ENCODE assay signal across 8 cellular contexts in genomic region chr5:91419571-91420537, GRCh38. TPM values are rescaled to one million over a fixed set of nuclear protein-coding genes. Genes with fewer than 3 reads are reported as not detected.
DNase-seq lines count a peak whose midpoint lies in the region; ATAC-seq and TF ChIP-seq lines count a peak whose summit lies in the region.

No MANE protein-coding gene starts in this region.

- DNase-seq in DMS 273 (lab: John Stamatoyannopoulos, UW; ENCODE audit: unreplicated experiment) (peak; percentile 82), HAP-1 (ENCODE audit: low spot score in 2 of 2) (peak; percentile 70 to 79), NCI-H226 (peak; percentile 20), activated B cell treated with CpG ODN at 0.5 μM for 24 hours (peak; percentile 21), right lobe of liver (peak in 2 of 3 donors; percentile 50 to 73)
- DNase-seq in central memory CD8-positive, alpha-beta T cell (ENCODE audit: low spot score in 2 of 2): peak; percentile 57 to 64
- DNase-seq in stimulated activated CD4-positive, alpha-beta T cell treated with anti-CD3 and anti-CD28 coated beads, TNF-alpha, amount 100 ng/mL, for 48 hours (ENCODE audit: low read depth in 3 of 3): peak; percentile 40 to 59 (median 45)

- no peaks in the 10 kb centered on the region for H3K9me3 Mint-ChIP-seq in activated B cell treated with CpG ODN at 0.5 μM for 24 hours
- no peaks in the 10 kb centered on the region for H3K9me3 Mint-ChIP-seq in central memory CD8-positive, alpha-beta T cell

- H3K36me3 ChIP-seq in HAP-1 (replicated peaks) (no peaks in the 10 kb centered on the region), right lobe of liver (no peaks in the 10 kb centered on the region)

- no peaks in the 10 kb centered on the region for H3K27me3 ChIP-seq in HAP-1 (ENCODE audit: low read depth)
- H3K27me3 ChIP-seq in right lobe of liver: no peaks in the 10 kb centered on the region

- intact Hi-C loops in activated B cell treated with CpG ODN at 0.5 μM for 24 hours (cut with micrococcal nuclease): loop anchor here (1.0 to 5.0 kb wide), 6 partner anchors 35 to 618 kb away; no protein-coding TSS in a partner anchor
- intact Hi-C loops in right lobe of liver (cut with DNase I): no loop called here

- POLR2A ChIA-PET in activated B cell treated with CpG ODN at 0.5 μM for 24 hours (lab: Charles Lee): interaction anchor here (1.1 kb wide), 1 partner anchor 37 kb away, joined by 3 read pairs; no protein-coding TSS in a partner anchor

- CTCF ChIA-PET in activated B cell treated with CpG ODN at 0.5 μM for 24 hours (lab: Charles Lee): interaction anchor here (0.7 to 8.4 kb wide), 27 partner anchors 9 to 980 kb away, joined by 3 to 179 read pairs (median 4); partner anchors contain the start of gene ARRDC3

- 39% methylated on average over 7 of the region's 9 CpGs for WGBS in right lobe of liver (ENCODE audit: insufficient coverage, low coverage, low lambda C conversion rate, missing lambda C conversion rate)

- TF ChIP-seq CTCF in activated B cell treated with CpG ODN at 0.5 μM for 24 hours (IDR thresholded peaks at IDR 0.05) (peak; percentile 38), right lobe of liver (IDR thresholded peaks at IDR 0.05) (peak; percentile 77 to 86 (median 82))

- H3K4me1 Mint-ChIP-seq in activated B cell treated with CpG ODN at 0.5 μM for 24 hours: no peaks in the 10 kb centered on the region
- peaks cover 17% of the 10 kb centered on the region for H3K4me1 Mint-ChIP-seq in central memory CD8-positive, alpha-beta T cell

- H3K27me3 Mint-ChIP-seq in activated B cell treated with CpG ODN at 0.5 μM for 24 hours: no peaks in the 10 kb centered on the region
- H3K27me3 Mint-ChIP-seq in central memory CD8-positive, alpha-beta T cell: no peaks in the 10 kb centered on the region

- ATAC-seq in activated B cell treated with CpG ODN at 0.5 μM for 24 hours (ENCODE audit: low read depth): no peak
- ATAC-seq in central memory CD8-positive, alpha-beta T cell (replicated peaks; ENCODE audit: extremely low read depth, poor library complexity, severe bottlenecking): no peak
- peak; percentile 75 to 91 (median 88) for ATAC-seq in right lobe of liver
- ATAC-seq in HG03521 (IDR thresholded peaks at IDR 0.05; ENCODE audit: unreplicated experiment): no peak

- H3K27ac ChIP-seq in right lobe of liver: no peak overlapping the region

- H3K4me3 Mint-ChIP-seq in activated B cell treated with CpG ODN at 0.5 μM for 24 hours: no peak overlapping the region
- H3K4me3 Mint-ChIP-seq in central memory CD8-positive, alpha-beta T cell: no peak overlapping the region

- H3K9me3 ChIP-seq in HAP-1 (no peaks in the 10 kb centered on the region), right lobe of liver (no peaks in the 10 kb centered on the region)

- no peaks in the 10 kb centered on the region for H3K36me3 Mint-ChIP-seq in activated B cell treated with CpG ODN at 0.5 μM for 24 hours (ENCODE audit: low read depth)
- no peaks in the 10 kb centered on the region for H3K36me3 Mint-ChIP-seq in central memory CD8-positive, alpha-beta T cell (ENCODE audit: insufficient read depth)

- H3K27ac Mint-ChIP-seq in activated B cell treated with CpG ODN at 0.5 μM for 24 hours: no peak overlapping the region
- H3K27ac Mint-ChIP-seq in central memory CD8-positive, alpha-beta T cell (ENCODE audit: low read depth): no peak overlapping the region

- H3K4me3 ChIP-seq in HAP-1 (no peak overlapping the region), right lobe of liver (peak overlapping the region in 1 of 3 donors; percentile 18)

- H3K4me1 ChIP-seq in HAP-1 (peaks cover 19% of the 10 kb centered on the region), right lobe of liver (peaks cover 0 to 4% (median 0%) of the 10 kb centered on the region in 4 donors)

- TF ChIP-seq POLR2A in right lobe of liver (IDR thresholded peaks at IDR 0.05): no peak

- in situ Hi-C loops in HAP-1 (cut with MboI; ENCODE audit: low sequenced_read_pairs): no loop called here

RNA-seq across cellular contexts. Expression of gene ARRDC3, which starts 36.7 kb away (rescaled TPM):
- total RNA-seq in activated B cell treated with CpG ODN at 0.5 μM for 24 hours (56.3 and 65.3 TPM in 2 replicates), right lobe of liver (10 to 100 TPM; 14.3 to 96.9 (median 46.0) TPM)

Comparison
In these comparisons a context has a peak if more than half of its experiments do, and no peak if none do; other contexts are left out.
1. DNase-seq: peak in every context shown above with its lines; median percentile 82 in DMS 273; 74 in HAP-1; 62 in right lobe of liver; 60 in central memory CD8-positive, alpha-beta T cell; 45 in stimulated activated CD4-positive, alpha-beta T cell treated with anti-CD3 and anti-CD28 coated beads, TNF-alpha, amount 100 ng/mL, for 48 hours; 21 in activated B cell treated with CpG ODN at 0.5 μM for 24 hours; 20 in NCI-H226.
2. ATAC-seq: peak in right lobe of liver (4 of 4); none in activated B cell treated with CpG ODN at 0.5 μM for 24 hours (single experiment), central memory CD8-positive, alpha-beta T cell (single experiment) and HG03521 (single experiment).